1 cellular context compared by ENCODE assay signal in genomic region chr6:5059036-5059896, GRCh38.
TF ChIP-seq lines count a peak whose summit lies in the region.

No MANE protein-coding gene starts in this region.

TF ChIP-seq in HepG2, 621 proteins besides CTCF, POLR2A, EP300 and RAD21 (continued from another document and continues in another):
- peak; percentile 43; the same call in 1 of the 3 replicates for TF ChIP-seq MXI1 (IDR thresholded peaks at IDR 0.05; ENCODE audit: borderline replicate concordance, low read depth, low read length)
- TF ChIP-seq HDAC1 (CRISPR knock-in tag; IDR thresholded peaks at IDR 0.05), result peak; percentile 89
- no peak for TF ChIP-seq MED13 (CRISPR knock-in tag; IDR thresholded peaks at IDR 0.05)
- TF ChIP-seq ATF1 (CRISPR knock-in tag; IDR thresholded peaks at IDR 0.05), result peak; percentile 70
- no peak for TF ChIP-seq CSRNP2 (CRISPR knock-in tag; conservative IDR thresholded peaks at IDR 0.05; ENCODE audit: low read depth)
- 0 out of 2 replicates have a peak, but pooled peaks have one; percentile 52 for TF ChIP-seq KLF13 (CRISPR knock-in tag; IDR thresholded peaks at IDR 0.05)
- TF ChIP-seq FOSL2 (CRISPR knock-in tag; IDR thresholded peaks at IDR 0.05), result peak; percentile 83
- TF ChIP-seq SOX5 (CRISPR knock-in tag; IDR thresholded peaks at IDR 0.05; ENCODE audit: borderline replicate concordance), result peak; percentile 92
- 0 out of 2 replicates have a peak, but pooled peaks have one; percentile 3 for TF ChIP-seq CEBPZ (IDR thresholded peaks at IDR 0.05; ENCODE audit: low read length)
- peak; percentile 97 for TF ChIP-seq ZNF512B (CRISPR knock-in tag; IDR thresholded peaks at IDR 0.05; ENCODE audit: borderline replicate concordance)
- peak; percentile 55 for TF ChIP-seq DRAP1 (CRISPR knock-in tag; IDR thresholded peaks at IDR 0.05)
- peak; percentile 66; the same call in 1 of the 2 replicates for TF ChIP-seq ZNF24 (IDR thresholded peaks at IDR 0.05)
- no peak for TF ChIP-seq ZNF790 (CRISPR knock-in tag; IDR thresholded peaks at IDR 0.05; ENCODE audit: borderline replicate concordance)
- TF ChIP-seq RAD51 (IDR thresholded peaks at IDR 0.05; ENCODE audit: borderline replicate concordance), result 0 out of 2 replicates have a peak, but pooled peaks have one; percentile 9
- TF ChIP-seq ARID5B (CRISPR knock-in tag; IDR thresholded peaks at IDR 0.05), result peak; percentile 97
- no peak; the same call in 1 of the 2 replicates for TF ChIP-seq ZFP37 (CRISPR knock-in tag; IDR thresholded peaks at IDR 0.05; ENCODE audit: borderline replicate concordance)
- TF ChIP-seq CCDC6 (CRISPR knock-in tag; IDR thresholded peaks at IDR 0.05), result peak; percentile 75; the same call in 1 of the 2 replicates
- peak; percentile 74 for TF ChIP-seq HMGXB3 (CRISPR knock-in tag; IDR thresholded peaks at IDR 0.05; ENCODE audit: borderline replicate concordance)
- TF ChIP-seq DPF2 (CRISPR knock-in tag; IDR thresholded peaks at IDR 0.05; ENCODE audit: borderline replicate concordance, low read depth), result peak; percentile 95
- TF ChIP-seq ZBTB7B (CRISPR knock-in tag; IDR thresholded peaks at IDR 0.05), result peak; percentile 81
- TF ChIP-seq NCOA2 (CRISPR knock-in tag; IDR thresholded peaks at IDR 0.05), result peak; percentile 92
- peak; percentile 37; the same call in 1 of the 2 replicates for TF ChIP-seq ZSCAN29 (CRISPR knock-in tag; conservative IDR thresholded peaks at IDR 0.05)
- TF ChIP-seq MYPOP (CRISPR knock-in tag; IDR thresholded peaks at IDR 0.05), result peak; percentile 72; the same call in 1 of the 2 replicates
- peak; percentile 89 for TF ChIP-seq SPEN (CRISPR knock-in tag; IDR thresholded peaks at IDR 0.05; ENCODE audit: low read depth)
- no peak for TF ChIP-seq SOX6 (IDR thresholded peaks at IDR 0.05)
- peak; percentile 95 for TF ChIP-seq SOX6 (CRISPR knock-in tag; IDR thresholded peaks at IDR 0.05)
- TF ChIP-seq KLF12 (CRISPR knock-in tag; IDR thresholded peaks at IDR 0.05; ENCODE audit: borderline replicate concordance), result 0 out of 2 replicates have a peak, but pooled peaks have one; percentile 36
- TF ChIP-seq TAF15 (IDR thresholded peaks at IDR 0.05; ENCODE audit: low read depth, low read length, poor library complexity, severe bottlenecking), result no peak
- no peak for TF ChIP-seq ZNF720 (CRISPR knock-in tag; IDR thresholded peaks at IDR 0.05)
- TF ChIP-seq JUND (CRISPR knock-in tag; IDR thresholded peaks at IDR 0.05), result peak; percentile 66; the same call in 1 of the 2 replicates
- TF ChIP-seq ZNF547 (CRISPR knock-in tag; IDR thresholded peaks at IDR 0.05), result no peak
- TF ChIP-seq CBX5 (CRISPR knock-in tag; IDR thresholded peaks at IDR 0.05; ENCODE audit: borderline replicate concordance), result peak; percentile 65; the same call in 1 of the 2 replicates
- TF ChIP-seq HNF1A (IDR thresholded peaks at IDR 0.05; ENCODE audit: low read depth), result peak; percentile 72
- no peak; the same call in 1 of the 2 replicates for TF ChIP-seq HNF1A (CRISPR knock-in tag; IDR thresholded peaks at IDR 0.05; ENCODE audit: borderline replicate concordance)
- peak; percentile 90 for TF ChIP-seq FOXO1 (CRISPR knock-in tag; IDR thresholded peaks at IDR 0.05)
